8 cellular contexts compared by ENCODE assay signal in genomic region chr17:77429985-77430752, GRCh38.
DNase-seq lines count a peak whose midpoint lies in the region; ATAC-seq, FAIRE-seq and TF ChIP-seq lines count a peak whose summit lies in the region.

No MANE protein-coding gene starts in this region.

- H3K4me3 ChIP-seq in Loucy (ENCODE audit: low read length, poor library complexity, severe bottlenecking): no peak overlapping the region
- no peak overlapping the region for H3K4me3 ChIP-seq in cardiac fibroblast (replicated peaks in 1 of 2; ENCODE audit: low read depth in 2 of 2, low read length in 2 of 2)
- no peak overlapping the region for H3K4me3 ChIP-seq in kidney (ENCODE audit: low read length in 2 of 2)

- H3F3A ChIP-seq in Loucy (ENCODE audit: low read depth): no peaks in the 10 kb centered on the region

- H3K4me1 ChIP-seq in Loucy (ENCODE audit: insufficient read depth, low read length, poor library complexity, severe bottlenecking): peaks cover 25% of the 10 kb centered on the region
- peaks cover 37 to 72% of the 10 kb centered on the region in 2 donors for H3K4me1 ChIP-seq in kidney (ENCODE audit: control insufficient read depth in 1 of 2, insufficient read depth in 1 of 2, low read depth in 1 of 2, low read length in 2 of 2)

- intact Hi-C loops in kidney (cut with DNase I): loop anchor here (10.0 kb wide), 1 partner anchor 95 kb away; no protein-coding TSS in a partner anchor

- H3K9me3 ChIP-seq in Loucy (ENCODE audit: insufficient read depth, low read depth, low read length) (no peaks in the 10 kb centered on the region), kidney (ENCODE audit: control insufficient read depth in 1 of 2, low read length in 2 of 2) (no peaks in the 10 kb centered on the region)

- DNase-seq in GDM1 (lab: John Stamatoyannopoulos, UW) (peak; percentile 45), cardiac fibroblast (ENCODE audit: low read depth in 2 of 2) (peak; percentile 98 to 99), kidney (peak; percentile 96)
- DNase-seq in activated CD4-positive, CD25-positive, alpha-beta regulatory T cell (lab: John Stamatoyannopoulos, UW): peak; percentile 66 to 87 (median 78)
- peak; percentile 91 for DNase-seq in stimulated activated CD4-positive, alpha-beta T cell treated with anti-CD3 and anti-CD28 coated beads, Interleukin-15, amount 100 ng/mL, for 24 hours

- peaks cover 65% of the 10 kb centered on the region for H4K20me1 ChIP-seq in Loucy (ENCODE audit: insufficient read depth, low read length, poor library complexity, severe bottlenecking)

- ATAC-seq in HG03520 (IDR thresholded peaks at IDR 0.05; ENCODE audit: unreplicated experiment): no peak
- ATAC-seq in GM18511 (IDR thresholded peaks at IDR 0.05; ENCODE audit: unreplicated experiment): no peak

- FAIRE-seq in kidney (lab: Jason Lieb, UNC): no peak

- H3K27me3 ChIP-seq in Loucy (ENCODE audit: insufficient read depth, low read length, poor library complexity, severe bottlenecking): no peaks in the 10 kb centered on the region

- no peak overlapping the region for H2AFZ ChIP-seq in Loucy (ENCODE audit: low read length)

- peak overlapping the region; percentile 59 to 80 for H3K27ac ChIP-seq in kidney (ENCODE audit: low read depth in 2 of 2, low read length in 2 of 2)

- no peak overlapping the region for H3K9ac ChIP-seq in Loucy (ENCODE audit: low read depth, low read length, poor library complexity, severe bottlenecking)
- H3K9ac ChIP-seq in kidney (ENCODE audit: low read length in 2 of 2): peak overlapping the region in 1 of 2 donors; percentile 12

- H3K79me2 ChIP-seq in Loucy (ENCODE audit: insufficient read depth, low read length): peaks cover 99% of the 10 kb centered on the region

- H3K36me3 ChIP-seq in Loucy (ENCODE audit: insufficient read depth, low read length) (peaks cover 40% of the 10 kb centered on the region; the same call in 1 of the 2 replicates), kidney (ENCODE audit: control insufficient read depth in 1 of 2, insufficient read depth in 2 of 2, low read length in 2 of 2) (peaks cover 0 to 11% of the 10 kb centered on the region in 2 donors)

- no peaks in the 10 kb centered on the region for H3K9me2 ChIP-seq in Loucy (replicated peaks; ENCODE audit: low read depth, low read length)

- TF ChIP-seq CTCF in Loucy (conservative IDR thresholded peaks at IDR 0.05; ENCODE audit: low read length) (peak; percentile 90), cardiac fibroblast (IDR thresholded peaks at IDR 0.05; ENCODE audit: low read depth, low read length) (peak; percentile 84), kidney (IDR thresholded peaks at IDR 0.05; ENCODE audit: borderline replicate concordance, extremely low read depth, insufficient read depth) (peak; percentile 68)

- no peak overlapping the region for H3K4me2 ChIP-seq in Loucy (ENCODE audit: low read depth, low read length, poor library complexity, severe bottlenecking)

Comparison
In these comparisons a context has a peak if more than half of its experiments do, and no peak if none do; other contexts are left out.
1. DNase-seq: peak in every context shown above with its lines; median percentile 98 in cardiac fibroblast; 96 in kidney; 91 in stimulated activated CD4-positive, alpha-beta T cell treated with anti-CD3 and anti-CD28 coated beads, Interleukin-15, amount 100 ng/mL, for 24 hours; 78 in activated CD4-positive, CD25-positive, alpha-beta regulatory T cell; 45 in GDM1.